ENCODE assay signal across 8 cellular contexts in genomic region chr21:25734654-25735220, GRCh38. TPM values are rescaled to one million over a fixed set of nuclear protein-coding genes. Genes with fewer than 3 reads are reported as not detected.
DNase-seq lines count a peak whose midpoint lies in the region; ATAC-seq and TF ChIP-seq lines count a peak whose summit lies in the region.

ATP5PF (minus strand) TSS chr21:25734904; CDS start chr21:25729794, 5,110 bp downstream.
GABPA (plus strand) TSS chr21:25734972; CDS start chr21:25741599, 6,627 bp downstream.

- CTCF ChIA-PET in PC-3 (lab: Charles Lee), result no interaction called here

- POLR2A ChIA-PET in PC-3 (lab: Charles Lee; ENCODE audit: unreplicated experiment), result no interaction called here

- peak within 1 kb of the TSS; percentile 93 for H3K4me3 ChIP-seq in PC-3 (ENCODE audit: low read length)
- H3K4me3 ChIP-seq in epithelial cell of proximal tubule (ENCODE audit: low read depth, low read length), result peak within 1 kb of the TSS; percentile 81

- TF ChIP-seq EP300 in Ishikawa (IDR thresholded peaks at IDR 0.05; ENCODE audit: borderline replicate concordance), result no peak; the same call in 1 of the 2 replicates

- intact Hi-C loops in PC-3 (cut with micrococcal nuclease), result loop anchor here (1.0 to 10.0 kb wide), 2 partner anchors 126 to 130 kb away; no protein-coding TSS in a partner anchor

- H3K27me3 ChIP-seq in PC-3 (ENCODE audit: low read length), result no peaks in the 10 kb centered on the region

- DNase-seq in DMS114 treated with DMSO at 0.1 percent for 48 hours (lab: John Stamatoyannopoulos, UW; ENCODE audit: unreplicated experiment) (peak; percentile 91), PC-3 (peak; percentile 98), activated T-cell treated with anti-CD3 and anti-CD28 coated beads for 48 hours (ENCODE audit: low read depth) (peak; percentile 97), epithelial cell of proximal tubule (ENCODE audit: low read depth) (peak; percentile 92), mucosa of gallbladder (ENCODE audit: low spot score) (peak; percentile 98)
- DNase-seq in stimulated activated CD8-positive, alpha-beta memory T cell treated with anti-CD3 and anti-CD28 coated beads, Interleukin-4, amount 100 ng/mL, for 4 hours (ENCODE audit: low read depth in 2 of 2, low spot score in 1 of 2), result peak; percentile 94 to 96

- ATAC-seq in GM21576 (IDR thresholded peaks at IDR 0.05; ENCODE audit: unreplicated experiment) (peak; percentile 88), PC-3 (peak; percentile 90)

- TF ChIP-seq CTCF in PC-3 (conservative IDR thresholded peaks at IDR 0.05; ENCODE audit: low read depth, low read length) (no peak), epithelial cell of proximal tubule (conservative IDR thresholded peaks at IDR 0.05; ENCODE audit: low read depth, low read length) (no peak)

- H3F3A ChIP-seq in PC-3 (ENCODE audit: low read length, unreplicated experiment), result no peaks in the 10 kb centered on the region

- peak within 1 kb of the TSS; percentile 97 for H3K27ac ChIP-seq in PC-3 (ENCODE audit: low read length)

- peak within 1 kb of the TSS; percentile 94 for H3K4me2 ChIP-seq in PC-3 (ENCODE audit: low read length)

- no peaks in the 10 kb centered on the region for H3K9me3 ChIP-seq in PC-3 (ENCODE audit: low read length)

- peaks cover 5% of the 10 kb centered on the region; the same call in 1 of the 2 replicates for H4K20me1 ChIP-seq in PC-3 (ENCODE audit: low read length)

- peaks cover 89% of the 10 kb centered on the region for H3K79me2 ChIP-seq in PC-3 (ENCODE audit: low read length)

- peaks cover 5% of the 10 kb centered on the region for H3K36me3 ChIP-seq in PC-3 (ENCODE audit: low read depth, low read length)

- peaks cover 18% of the 10 kb centered on the region; the same call in 1 of the 2 replicates for H3K4me1 ChIP-seq in PC-3 (ENCODE audit: insufficient read depth, low read length)

- no peak for TF ChIP-seq RAD21 in Ishikawa (IDR thresholded peaks at IDR 0.05; ENCODE audit: low read depth)

- BruUV-seq in PC-3 (replicated peaks; lab: Mats Ljungman, UMichigan), result no TSS peak

- H2AFZ ChIP-seq in PC-3 (ENCODE audit: low read length), result peak within 1 kb of the TSS; percentile 90

- H3K9me2 ChIP-seq in PC-3 (replicated peaks; ENCODE audit: low read length), result no peaks in the 10 kb centered on the region

- peak within 1 kb of the TSS; percentile 99 for H3K9ac ChIP-seq in PC-3 (ENCODE audit: low read length)

TF ChIP-seq in Ishikawa, 13 proteins besides CTCF, POLR2A, EP300 and RAD21:
- TF ChIP-seq ZBTB7A (IDR thresholded peaks at IDR 0.05; ENCODE audit: low read depth) (no peak), TAF1 (IDR thresholded peaks at IDR 0.05; ENCODE audit: low read depth) (peak; percentile 80; the same call in 1 of the 2 replicates), TCF12 (IDR thresholded peaks at IDR 0.05; ENCODE audit: low read depth) (no peak), EGR1 (IDR thresholded peaks at IDR 0.05) (peak; percentile 73), CREB1 (IDR thresholded peaks at IDR 0.05; ENCODE audit: low read depth) (no peak; the same call in 1 of the 2 replicates), REST (IDR thresholded peaks at IDR 0.05; ENCODE audit: low read depth) (no peak), MAX (IDR thresholded peaks at IDR 0.05) (peak; percentile 20; the same call in 1 of the 2 replicates), FOXM1 (IDR thresholded peaks at IDR 0.05; ENCODE audit: borderline replicate concordance, low read depth) (no peak), YY1 (IDR thresholded peaks at IDR 0.05; ENCODE audit: low read depth) (peak; percentile 93), USF1 (IDR thresholded peaks at IDR 0.05) (peak; percentile 28; the same call in 1 of the 2 replicates), NFIC (IDR thresholded peaks at IDR 0.05) (0 out of 2 replicates have a peak, but pooled peaks have one; percentile 10)
TF ChIP-seq in Ishikawa: peak in this region for 6.

RNA-seq across cellular contexts. Expression of gene ATP5PF, which starts in this region (rescaled TPM):
- total RNA-seq in PC-3 (2014; rRNA removed) (170 and 184 TPM in 2 replicates), epithelial cell of proximal tubule (73.5 and 110 TPM in 2 replicates), mucosa of gallbladder (104 TPM)

RNA-seq across cellular contexts. Expression of gene GABPA, which starts in this region (rescaled TPM):
- 19.0 and 19.9 TPM in 2 replicates for total RNA-seq in PC-3 (2014; rRNA removed)
- total RNA-seq in epithelial cell of proximal tubule, result 11.4 and 14.7 TPM in 2 replicates
- 27.2 TPM for total RNA-seq in mucosa of gallbladder

Comparison
In these comparisons a context has a peak if more than half of its experiments do, and no peak if none do; other contexts are left out.
1. Peak in every context shown above with its lines: DNase-seq, ATAC-seq, H3K4me3 ChIP-seq and H3K27ac ChIP-seq.